8 cellular contexts compared by ENCODE assay signal in genomic region chr7:92588561-92588960, GRCh38. TPM values are rescaled to one million over a fixed set of nuclear protein-coding genes. Genes with fewer than 3 reads are reported as not detected.
DNase-seq lines count a peak whose midpoint lies in the region; ATAC-seq lines count a peak whose summit lies in the region.

No MANE protein-coding gene starts in this region.

- H3K9ac ChIP-seq in iPS-15b (ENCODE audit: low read depth, low read length) = peak overlapping the region; percentile 16

- H3K36me3 Mint-ChIP-seq in activated T-cell treated with anti-CD3 and anti-CD28 coated beads, Interleukin-2, amount 50 U/mL, for 4 hours (ENCODE audit: insufficient read depth) = peaks cover 22% of the 10 kb centered on the region

- peak; percentile 48 for DNase-seq in stimulated activated CD4-positive, alpha-beta T cell treated with anti-CD3 and anti-CD28 coated beads, Interleukin-1b, Interleukin-23, amount 100 ng/mL, for 48 hours
- no peak for DNase-seq in stimulated activated CD4-positive, alpha-beta T cell treated with anti-CD3 and anti-CD28 coated beads, Interleukin-2, amount 100 ng/mL, for 48 hours
- DNase-seq in activated T-cell treated with anti-CD3 and anti-CD28 coated beads, Interleukin-2, amount 50 U/mL, for 4 hours = no peak
- DNase-seq in DMS153 (lab: John Stamatoyannopoulos, UW) = no peak
- DNase-seq in AG08395 (ENCODE audit: low spot score) = no peak

- no peaks in the 10 kb centered on the region for H3K36me3 ChIP-seq in iPS-15b (ENCODE audit: control insufficient read depth, insufficient read depth, low read length)

- peaks cover 2% of the 10 kb centered on the region for H3K27me3 Mint-ChIP-seq in activated T-cell treated with anti-CD3 and anti-CD28 coated beads, Interleukin-2, amount 50 U/mL, for 4 hours (ENCODE audit: low read depth)

- no peak for ATAC-seq in activated T-cell treated with anti-CD3 and anti-CD28 coated beads, Interleukin-2, amount 50 U/mL, for 4 hours
- ATAC-seq in GM21717 (IDR thresholded peaks at IDR 0.05; ENCODE audit: unreplicated experiment) = no peak
- ATAC-seq in GM18861 (IDR thresholded peaks at IDR 0.05; ENCODE audit: unreplicated experiment) = no peak

- H3K9me3 ChIP-seq in iPS-15b (ENCODE audit: control insufficient read depth, insufficient read depth, low read length) = no peaks in the 10 kb centered on the region

- H3K4me3 ChIP-seq in iPS-15b (ENCODE audit: low read depth, low read length) = peak overlapping the region; percentile 94

- no peaks in the 10 kb centered on the region for H3K4me1 ChIP-seq in iPS-15b (ENCODE audit: control insufficient read depth, insufficient read depth, low read length)

- peaks cover 55% of the 10 kb centered on the region for H3K4me1 Mint-ChIP-seq in activated T-cell treated with anti-CD3 and anti-CD28 coated beads, Interleukin-2, amount 50 U/mL, for 4 hours (ENCODE audit: low read depth)

- H3K27me3 ChIP-seq in iPS-15b (ENCODE audit: control insufficient read depth, insufficient read depth, low read length) = peaks cover 16% of the 10 kb centered on the region

- H3K4me3 Mint-ChIP-seq in activated T-cell treated with anti-CD3 and anti-CD28 coated beads, Interleukin-2, amount 50 U/mL, for 4 hours = peak overlapping the region; percentile 94

- no peaks in the 10 kb centered on the region for H3K9me3 Mint-ChIP-seq in activated T-cell treated with anti-CD3 and anti-CD28 coated beads, Interleukin-2, amount 50 U/mL, for 4 hours

RNA-seq across cellular contexts. Expression of gene FAM133B, which starts 1.6 kb away (rescaled TPM):
- total RNA-seq in activated T-cell treated with anti-CD3 and anti-CD28 coated beads, Interleukin-2, amount 50 U/mL, for 4 hours = 10 to 100 TPM; 35.3 to 37.8 (median 36.0) TPM

RNA-seq across cellular contexts. Expression of gene RBM48, which starts 60.0 kb away (rescaled TPM):
- 10 to 100 TPM; 12.4 to 15.7 (median 13.2) TPM for total RNA-seq in activated T-cell treated with anti-CD3 and anti-CD28 coated beads, Interleukin-2, amount 50 U/mL, for 4 hours
